8 cellular contexts compared by ENCODE assay signal in the genomic region with DNA sequence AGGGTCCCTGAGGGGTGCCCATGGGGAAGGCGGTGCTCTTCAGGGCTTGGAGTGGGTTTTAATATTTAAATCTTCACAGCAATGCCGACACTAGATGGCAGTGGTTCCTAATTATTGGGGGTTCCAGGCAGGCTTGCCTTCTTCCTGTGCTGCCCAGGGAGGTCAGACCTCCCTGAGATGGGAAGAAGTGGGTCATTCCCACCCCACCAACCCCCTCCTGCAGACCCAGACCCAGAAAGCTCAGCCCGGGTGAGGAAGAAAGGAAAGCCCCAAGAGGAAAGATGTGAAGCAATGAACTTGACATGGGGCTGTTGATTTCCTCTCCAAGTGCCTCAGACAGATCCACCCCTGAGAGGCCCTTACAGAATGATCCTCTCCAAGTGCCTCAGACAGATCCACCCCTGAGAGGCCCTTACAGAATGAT.
DNase-seq lines count a peak whose midpoint lies in the region; ATAC-seq, FAIRE-seq and TF ChIP-seq lines count a peak whose summit lies in the region.

No MANE protein-coding gene starts in this region.

- intact Hi-C loops in activated T-helper 1 cell treated with anti-CD3 and anti-CD28 coated beads, Interleukin-12 subunit alpha, Interleukin-12 subunit beta, Interleukin-2, Interleukin-4 antibody, amounts not matched to agents 30 ng/mL and 10 ng/mL and 1 ng/mL, durations not matched to agents 14 hours and 24 hours and 36 hours (cut with micrococcal nuclease): loop anchor here (1.0 to 5.0 kb wide), 4 partner anchors 29 to 317 kb away; a partner anchor contains a TSS
- intact Hi-C loops in uterus (cut with DNase I; ENCODE audit: low total_unique reads): no loop called here

- no peaks in the 10 kb centered on the region for H3K4me1 ChIP-seq in foreskin keratinocyte
- H3K4me1 ChIP-seq in osteoblast (ENCODE audit: insufficient read depth, low read length): no peaks in the 10 kb centered on the region
- H3K4me1 ChIP-seq in uterus: no peaks in the 10 kb centered on the region

- H3K4me2 ChIP-seq in osteoblast (ENCODE audit: insufficient read depth, low read length): no peak overlapping the region

- no peaks in the 10 kb centered on the region for H3K36me3 ChIP-seq in osteoblast (ENCODE audit: insufficient read depth, low read length)
- H3K36me3 ChIP-seq in uterus: no peaks in the 10 kb centered on the region

- H3K27me3 ChIP-seq in foreskin keratinocyte: peaks cover 24% of the 10 kb centered on the region
- peaks cover 9% of the 10 kb centered on the region for H3K27me3 ChIP-seq in osteoblast (ENCODE audit: insufficient read depth, low read length)
- H3K27me3 ChIP-seq in uterus: no peaks in the 10 kb centered on the region

- no peaks in the 10 kb centered on the region for H3K9me3 Mint-ChIP-seq in activated T-helper 1 cell treated with anti-CD3 and anti-CD28 coated beads, Interleukin-12 subunit alpha, Interleukin-12 subunit beta, Interleukin-2, Interleukin-4 antibody, amounts not matched to agents 30 ng/mL and 10 ng/mL and 1 ng/mL, durations not matched to agents 14 hours and 24 hours and 36 hours

- no peaks in the 10 kb centered on the region for H3K36me3 Mint-ChIP-seq in activated T-helper 1 cell treated with anti-CD3 and anti-CD28 coated beads, Interleukin-12 subunit alpha, Interleukin-12 subunit beta, Interleukin-2, Interleukin-4 antibody, amounts not matched to agents 30 ng/mL and 10 ng/mL and 1 ng/mL, durations not matched to agents 14 hours and 24 hours and 36 hours (ENCODE audit: low read depth)

- H3K4me3 Mint-ChIP-seq in activated T-helper 1 cell treated with anti-CD3 and anti-CD28 coated beads, Interleukin-12 subunit alpha, Interleukin-12 subunit beta, Interleukin-2, Interleukin-4 antibody, amounts not matched to agents 30 ng/mL and 10 ng/mL and 1 ng/mL, durations not matched to agents 14 hours and 24 hours and 36 hours: no peak overlapping the region

- no peak overlapping the region for H3K27ac Mint-ChIP-seq in activated T-helper 1 cell treated with anti-CD3 and anti-CD28 coated beads, Interleukin-12 subunit alpha, Interleukin-12 subunit beta, Interleukin-2, Interleukin-4 antibody, amounts not matched to agents 30 ng/mL and 10 ng/mL and 1 ng/mL, durations not matched to agents 14 hours and 24 hours and 36 hours

- no peak for FAIRE-seq in RCC 7860 (lab: Jason Lieb, UNC)

- TF ChIP-seq CTCF in foreskin keratinocyte (conservative IDR thresholded peaks at IDR 0.05) (peak; percentile 83), osteoblast (IDR thresholded peaks at IDR 0.05; ENCODE audit: extremely low read depth, low read depth, low read length) (peak; percentile 70), uterus (IDR thresholded peaks at IDR 0.05) (peak; percentile 66 to 73 (median 69))

- in situ Hi-C loops in KBM-7 (cut with MboI; ENCODE audit: low pct_unique_long_range_greater_than_20kb, low sequenced_read_pairs): no loop called here

- H3K27ac ChIP-seq in foreskin keratinocyte: no peak overlapping the region
- H3K27ac ChIP-seq in osteoblast (ENCODE audit: low read depth, low read length): no peak overlapping the region
- no peak overlapping the region for H3K27ac ChIP-seq in uterus

- H3K79me2 ChIP-seq in osteoblast (ENCODE audit: insufficient read depth, low read length): no peaks in the 10 kb centered on the region

- H3K4me3 ChIP-seq in osteoblast (ENCODE audit: insufficient read depth, low read length) (no peak overlapping the region), uterus (no peak overlapping the region)

- H3K4me1 Mint-ChIP-seq in activated T-helper 1 cell treated with anti-CD3 and anti-CD28 coated beads, Interleukin-12 subunit alpha, Interleukin-12 subunit beta, Interleukin-2, Interleukin-4 antibody, amounts not matched to agents 30 ng/mL and 10 ng/mL and 1 ng/mL, durations not matched to agents 14 hours and 24 hours and 36 hours (ENCODE audit: low read depth): peaks cover 5% of the 10 kb centered on the region

- H3K9me3 ChIP-seq in osteoblast (ENCODE audit: low read depth, low read length) (no peaks in the 10 kb centered on the region), uterus (no peaks in the 10 kb centered on the region)

- peaks cover 5% of the 10 kb centered on the region for H3K27me3 Mint-ChIP-seq in activated T-helper 1 cell treated with anti-CD3 and anti-CD28 coated beads, Interleukin-12 subunit alpha, Interleukin-12 subunit beta, Interleukin-2, Interleukin-4 antibody, amounts not matched to agents 30 ng/mL and 10 ng/mL and 1 ng/mL, durations not matched to agents 14 hours and 24 hours and 36 hours (ENCODE audit: insufficient read depth)

- peak; percentile 29 for DNase-seq in GDM1 (lab: John Stamatoyannopoulos, UW)
- peak; percentile 72 for DNase-seq in KBM-7
- DNase-seq in RCC 7860 (ENCODE audit: low spot score): peak; percentile 54
- peak; percentile 29 for DNase-seq in activated T-helper 1 cell treated with anti-CD3 and anti-CD28 coated beads, Interleukin-12 subunit alpha, Interleukin-12 subunit beta, Interleukin-2, Interleukin-4 antibody, amounts not matched to agents 30 ng/mL and 10 ng/mL and 1 ng/mL, durations not matched to agents 14 hours and 24 hours and 36 hours (ENCODE audit: low spot score)
- DNase-seq in foreskin keratinocyte: peak in 1 of 2 donors; percentile 33
- peak; percentile 90 for DNase-seq in osteoblast (ENCODE audit: insufficient read length, low spot score, missing footprints)
- peak; percentile 53 to 69 for DNase-seq in uterus

- TF ChIP-seq POLR2A in uterus (IDR thresholded peaks at IDR 0.05): no peak

- H2AFZ ChIP-seq in osteoblast (ENCODE audit: low read length): no peak overlapping the region

- H4K20me1 ChIP-seq in osteoblast (ENCODE audit: insufficient read depth, low read length): no peaks in the 10 kb centered on the region

- ATAC-seq in GM21717 (IDR thresholded peaks at IDR 0.05; ENCODE audit: unreplicated experiment) (peak; percentile 93), foreskin keratinocyte (peak; percentile 79)
